ENCODE assay signal across 1 cellular context in the genomic region with DNA sequence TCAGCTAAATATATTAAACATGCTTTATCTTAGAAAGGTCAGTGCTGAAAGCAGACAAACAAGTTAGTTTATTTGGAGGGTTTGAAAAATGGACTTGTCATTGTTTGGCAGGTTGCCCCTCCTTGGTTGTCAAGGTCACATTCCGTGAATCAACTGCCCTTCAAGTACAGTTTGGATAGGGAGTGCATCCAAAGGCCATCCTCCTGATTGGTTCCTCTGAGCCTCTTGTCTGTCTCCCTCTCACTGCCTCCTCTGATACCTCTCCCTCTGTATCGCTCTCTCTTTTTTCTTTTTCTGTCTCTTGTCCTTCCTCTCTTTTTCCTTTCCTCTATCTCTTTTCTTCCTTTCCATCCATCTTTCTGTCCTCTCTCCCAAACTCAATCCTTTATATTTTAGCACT.
TF ChIP-seq lines count a peak whose summit lies in the region.

No MANE protein-coding gene starts in this region.

TF ChIP-seq in HepG2, 621 proteins besides CTCF, POLR2A, EP300 and RAD21 (continues in another document):
- TF ChIP-seq, protein P1, sequence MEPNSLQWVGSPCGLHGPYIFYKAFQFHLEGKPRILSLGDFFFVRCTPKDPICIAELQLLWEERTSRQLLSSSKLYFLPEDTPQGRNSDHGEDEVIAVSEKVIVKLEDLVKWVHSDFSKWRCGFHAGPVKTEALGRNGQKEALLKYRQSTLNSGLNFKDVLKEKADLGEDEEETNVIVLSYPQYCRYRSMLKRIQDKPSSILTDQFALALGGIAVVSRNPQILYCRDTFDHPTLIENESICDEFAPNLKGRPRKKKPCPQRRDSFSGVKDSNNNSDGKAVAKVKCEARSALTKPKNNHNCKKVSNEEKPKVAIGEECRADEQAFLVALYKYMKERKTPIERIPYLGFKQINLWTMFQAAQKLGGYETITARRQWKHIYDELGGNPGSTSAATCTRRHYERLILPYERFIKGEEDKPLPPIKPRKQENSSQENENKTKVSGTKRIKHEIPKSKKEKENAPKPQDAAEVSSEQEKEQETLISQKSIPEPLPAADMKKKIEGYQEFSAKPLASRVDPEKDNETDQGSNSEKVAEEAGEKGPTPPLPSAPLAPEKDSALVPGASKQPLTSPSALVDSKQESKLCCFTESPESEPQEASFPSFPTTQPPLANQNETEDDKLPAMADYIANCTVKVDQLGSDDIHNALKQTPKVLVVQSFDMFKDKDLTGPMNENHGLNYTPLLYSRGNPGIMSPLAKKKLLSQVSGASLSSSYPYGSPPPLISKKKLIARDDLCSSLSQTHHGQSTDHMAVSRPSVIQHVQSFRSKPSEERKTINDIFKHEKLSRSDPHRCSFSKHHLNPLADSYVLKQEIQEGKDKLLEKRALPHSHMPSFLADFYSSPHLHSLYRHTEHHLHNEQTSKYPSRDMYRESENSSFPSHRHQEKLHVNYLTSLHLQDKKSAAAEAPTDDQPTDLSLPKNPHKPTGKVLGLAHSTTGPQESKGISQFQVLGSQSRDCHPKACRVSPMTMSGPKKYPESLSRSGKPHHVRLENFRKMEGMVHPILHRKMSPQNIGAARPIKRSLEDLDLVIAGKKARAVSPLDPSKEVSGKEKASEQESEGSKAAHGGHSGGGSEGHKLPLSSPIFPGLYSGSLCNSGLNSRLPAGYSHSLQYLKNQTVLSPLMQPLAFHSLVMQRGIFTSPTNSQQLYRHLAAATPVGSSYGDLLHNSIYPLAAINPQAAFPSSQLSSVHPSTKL (CRISPR knock-in tag; IDR thresholded peaks at IDR 0.05) = peak; percentile 96
- peak; percentile 72; the same call in 1 of the 2 replicates for TF ChIP-seq NCOA2 (CRISPR knock-in tag; IDR thresholded peaks at IDR 0.05)
- no peak for TF ChIP-seq GTF3A (CRISPR knock-in tag; conservative IDR thresholded peaks at IDR 0.05)
- TF ChIP-seq ZNF317 (CRISPR knock-in tag; IDR thresholded peaks at IDR 0.05) = peak; percentile 38; the same call in 1 of the 2 replicates
- TF ChIP-seq, protein P2, sequence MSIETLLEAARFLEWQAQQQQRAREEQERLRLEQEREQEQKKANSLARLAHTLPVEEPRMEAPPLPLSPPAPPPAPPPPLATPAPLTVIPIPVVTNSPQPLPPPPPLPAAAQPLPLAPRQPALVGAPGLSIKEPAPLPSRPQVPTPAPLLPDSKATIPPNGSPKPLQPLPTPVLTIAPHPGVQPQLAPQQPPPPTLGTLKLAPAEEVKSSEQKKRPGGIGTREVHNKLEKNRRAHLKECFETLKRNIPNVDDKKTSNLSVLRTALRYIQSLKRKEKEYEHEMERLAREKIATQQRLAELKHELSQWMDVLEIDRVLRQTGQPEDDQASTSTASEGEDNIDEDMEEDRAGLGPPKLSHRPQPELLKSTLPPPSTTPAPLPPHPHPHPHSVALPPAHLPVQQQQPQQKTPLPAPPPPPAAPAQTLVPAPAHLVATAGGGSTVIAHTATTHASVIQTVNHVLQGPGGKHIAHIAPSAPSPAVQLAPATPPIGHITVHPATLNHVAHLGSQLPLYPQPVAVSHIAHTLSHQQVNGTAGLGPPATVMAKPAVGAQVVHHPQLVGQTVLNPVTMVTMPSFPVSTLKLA (IDR thresholded peaks at IDR 0.05) = peak; percentile 2; the same call in 1 of the 2 replicates
- TF ChIP-seq CREB1 (IDR thresholded peaks at IDR 0.05) = no peak
- peak; percentile 20; the same call in 1 of the 2 replicates for TF ChIP-seq CREB1 (CRISPR knock-in tag; IDR thresholded peaks at IDR 0.05)
- peak; percentile 62; the same call in 1 of the 2 replicates for TF ChIP-seq REPIN1 (CRISPR knock-in tag; IDR thresholded peaks at IDR 0.05; ENCODE audit: borderline replicate concordance, low read depth)
- TF ChIP-seq HMG20A (CRISPR knock-in tag; IDR thresholded peaks at IDR 0.05; ENCODE audit: borderline replicate concordance) = peak; percentile 68; the same call in 1 of the 2 replicates
- peak; percentile 62; the same call in 1 of the 2 replicates for TF ChIP-seq TARDBP (CRISPR knock-in tag; IDR thresholded peaks at IDR 0.05)
- TF ChIP-seq, protein P3, sequence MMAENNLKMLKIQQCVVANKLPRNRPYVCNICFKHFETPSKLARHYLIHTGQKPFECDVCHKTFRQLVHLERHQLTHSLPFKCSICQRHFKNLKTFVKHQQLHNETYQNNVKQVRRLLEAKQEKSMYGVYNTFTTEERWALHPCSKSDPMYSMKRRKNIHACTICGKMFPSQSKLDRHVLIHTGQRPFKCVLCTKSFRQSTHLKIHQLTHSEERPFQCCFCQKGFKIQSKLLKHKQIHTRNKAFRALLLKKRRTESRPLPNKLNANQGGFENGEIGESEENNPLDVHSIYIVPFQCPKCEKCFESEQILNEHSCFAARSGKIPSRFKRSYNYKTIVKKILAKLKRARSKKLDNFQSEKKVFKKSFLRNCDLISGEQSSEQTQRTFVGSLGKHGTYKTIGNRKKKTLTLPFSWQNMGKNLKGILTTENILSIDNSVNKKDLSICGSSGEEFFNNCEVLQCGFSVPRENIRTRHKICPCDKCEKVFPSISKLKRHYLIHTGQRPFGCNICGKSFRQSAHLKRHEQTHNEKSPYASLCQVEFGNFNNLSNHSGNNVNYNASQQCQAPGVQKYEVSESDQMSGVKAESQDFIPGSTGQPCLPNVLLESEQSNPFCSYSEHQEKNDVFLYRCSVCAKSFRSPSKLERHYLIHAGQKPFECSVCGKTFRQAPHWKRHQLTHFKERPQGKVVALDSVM (CRISPR knock-in tag; IDR thresholded peaks at IDR 0.05) = peak; percentile 78
- TF ChIP-seq, protein P4, sequence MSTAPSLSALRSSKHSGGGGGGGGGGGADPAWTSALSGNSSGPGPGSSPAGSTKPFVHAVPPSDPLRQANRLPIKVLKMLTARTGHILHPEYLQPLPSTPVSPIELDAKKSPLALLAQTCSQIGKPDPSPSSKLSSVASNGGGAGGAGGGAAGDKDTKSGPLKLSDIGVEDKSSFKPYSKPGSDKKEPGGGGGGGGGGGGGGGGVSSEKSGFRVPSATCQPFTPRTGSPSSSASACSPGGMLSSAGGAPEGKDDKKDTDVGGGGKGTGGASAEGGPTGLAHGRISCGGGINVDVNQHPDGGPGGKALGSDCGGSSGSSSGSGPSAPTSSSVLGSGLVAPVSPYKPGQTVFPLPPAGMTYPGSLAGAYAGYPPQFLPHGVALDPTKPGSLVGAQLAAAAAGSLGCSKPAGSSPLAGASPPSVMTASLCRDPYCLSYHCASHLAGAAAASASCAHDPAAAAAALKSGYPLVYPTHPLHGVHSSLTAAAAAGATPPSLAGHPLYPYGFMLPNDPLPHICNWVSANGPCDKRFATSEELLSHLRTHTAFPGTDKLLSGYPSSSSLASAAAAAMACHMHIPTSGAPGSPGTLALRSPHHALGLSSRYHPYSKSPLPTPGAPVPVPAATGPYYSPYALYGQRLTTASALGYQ (CRISPR knock-in tag; IDR thresholded peaks at IDR 0.05) = peak; percentile 65; the same call in 1 of the 2 replicates
- TF ChIP-seq NFIC (IDR thresholded peaks at IDR 0.05; ENCODE audit: low read length) = 0 out of 2 replicates have a peak, but pooled peaks have one; percentile 72
- TF ChIP-seq NKX3-1 (CRISPR knock-in tag; IDR thresholded peaks at IDR 0.05) = peak; percentile 60; the same call in 1 of the 2 replicates
- TF ChIP-seq PPARG (CRISPR knock-in tag; conservative IDR thresholded peaks at IDR 0.05) = peak; percentile 30; the same call in 1 of the 2 replicates
- TF ChIP-seq SOX13 (IDR thresholded peaks at IDR 0.05) = 0 out of 2 replicates have a peak, but pooled peaks have one; percentile 36
- peak in 1 of 2 experiments; percentile 97; a peak in 2 of 4 replicates for TF ChIP-seq SOX13 (CRISPR knock-in tag; conservative IDR thresholded peaks at IDR 0.05 in 1 of 2, IDR thresholded peaks at IDR 0.05 in 1 of 2)
- TF ChIP-seq, protein P5, sequence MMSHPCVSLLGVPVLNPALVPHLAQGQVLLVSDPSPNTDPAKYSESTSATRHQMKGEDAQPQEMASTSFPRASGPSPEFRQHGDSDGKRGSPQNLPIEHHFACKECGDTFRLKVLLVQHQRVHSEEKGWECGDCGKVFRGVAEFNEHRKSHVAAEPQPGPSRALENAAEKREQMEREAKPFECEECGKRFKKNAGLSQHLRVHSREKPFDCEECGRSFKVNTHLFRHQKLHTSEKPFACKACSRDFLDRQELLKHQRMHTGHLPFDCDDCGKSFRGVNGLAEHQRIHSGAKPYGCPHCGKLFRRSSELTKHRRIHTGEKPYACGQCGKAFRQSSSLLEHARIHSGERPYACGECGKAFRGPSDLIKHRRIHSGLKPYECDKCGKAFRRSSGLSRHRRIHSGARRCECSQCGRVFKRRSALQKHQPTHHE (CRISPR knock-in tag; IDR thresholded peaks at IDR 0.05; ENCODE audit: borderline replicate concordance) = peak; percentile 64; the same call in 1 of the 2 replicates
- peak; percentile 65; the same call in 1 of the 2 replicates for TF ChIP-seq NR2F6 (IDR thresholded peaks at IDR 0.05)
- peak; percentile 78; the same call in 1 of the 2 replicates for TF ChIP-seq NR2F6 (CRISPR knock-in tag; IDR thresholded peaks at IDR 0.05)
- TF ChIP-seq ZNF350 (CRISPR knock-in tag; IDR thresholded peaks at IDR 0.05; ENCODE audit: borderline replicate concordance, low read depth) = no peak
- peak; percentile 67; the same call in 1 of the 2 replicates for TF ChIP-seq ZNF292 (CRISPR knock-in tag; IDR thresholded peaks at IDR 0.05; ENCODE audit: borderline replicate concordance, low read depth)
- TF ChIP-seq, protein P6, sequence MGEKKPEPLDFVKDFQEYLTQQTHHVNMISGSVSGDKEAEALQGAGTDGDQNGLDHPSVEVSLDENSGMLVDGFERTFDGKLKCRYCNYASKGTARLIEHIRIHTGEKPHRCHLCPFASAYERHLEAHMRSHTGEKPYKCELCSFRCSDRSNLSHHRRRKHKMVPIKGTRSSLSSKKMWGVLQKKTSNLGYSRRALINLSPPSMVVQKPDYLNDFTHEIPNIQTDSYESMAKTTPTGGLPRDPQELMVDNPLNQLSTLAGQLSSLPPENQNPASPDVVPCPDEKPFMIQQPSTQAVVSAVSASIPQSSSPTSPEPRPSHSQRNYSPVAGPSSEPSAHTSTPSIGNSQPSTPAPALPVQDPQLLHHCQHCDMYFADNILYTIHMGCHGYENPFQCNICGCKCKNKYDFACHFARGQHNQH (CRISPR knock-in tag; IDR thresholded peaks at IDR 0.05) = peak; percentile 56; the same call in 1 of the 2 replicates
- peak; percentile 68 for TF ChIP-seq NFYC (CRISPR knock-in tag; IDR thresholded peaks at IDR 0.05)
- peak; percentile 82 for TF ChIP-seq LCORL (IDR thresholded peaks at IDR 0.05)
- TF ChIP-seq LCORL (CRISPR knock-in tag; IDR thresholded peaks at IDR 0.05) = peak; percentile 87
- TF ChIP-seq NR2F2 (IDR thresholded peaks at IDR 0.05; ENCODE audit: borderline replicate concordance, low read depth) = peak; percentile 59; the same call in 1 of the 2 replicates
- peak; percentile 33 for TF ChIP-seq ASH2L (IDR thresholded peaks at IDR 0.05; ENCODE audit: insufficient read length, low read depth, low read length)
- no peak for TF ChIP-seq FOXA1 (IDR thresholded peaks at IDR 0.05)
- 0 out of 2 replicates have a peak, but pooled peaks have one; percentile 63 for TF ChIP-seq FOXA1 (CRISPR knock-in tag; IDR thresholded peaks at IDR 0.05)
- TF ChIP-seq SOX6 (IDR thresholded peaks at IDR 0.05) = no peak
- peak; percentile 98 for TF ChIP-seq SOX6 (CRISPR knock-in tag; IDR thresholded peaks at IDR 0.05)
- TF ChIP-seq, protein P7, sequence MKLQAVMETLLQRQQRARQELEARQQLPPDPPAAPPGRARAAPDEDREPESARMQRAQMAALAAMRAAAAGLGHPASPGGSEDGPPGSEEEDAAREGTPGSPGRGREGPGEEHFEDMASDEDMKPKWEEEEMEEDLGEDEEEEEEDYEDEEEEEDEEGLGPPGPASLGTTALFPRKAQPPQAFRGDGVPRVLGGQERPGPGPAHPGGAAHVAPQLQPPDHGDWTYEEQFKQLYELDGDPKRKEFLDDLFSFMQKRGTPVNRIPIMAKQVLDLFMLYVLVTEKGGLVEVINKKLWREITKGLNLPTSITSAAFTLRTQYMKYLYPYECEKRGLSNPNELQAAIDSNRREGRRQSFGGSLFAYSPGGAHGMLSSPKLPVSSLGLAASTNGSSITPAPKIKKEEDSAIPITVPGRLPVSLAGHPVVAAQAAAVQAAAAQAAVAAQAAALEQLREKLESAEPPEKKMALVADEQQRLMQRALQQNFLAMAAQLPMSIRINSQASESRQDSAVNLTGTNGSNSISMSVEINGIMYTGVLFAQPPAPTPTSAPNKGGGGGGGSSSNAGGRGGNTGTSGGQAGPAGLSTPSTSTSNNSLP (IDR thresholded peaks at IDR 0.05; ENCODE audit: low read depth, low read length) = 0 out of 2 replicates have a peak, but pooled peaks have one; percentile 46
- TF ChIP-seq PTBP1 (IDR thresholded peaks at IDR 0.05; ENCODE audit: low read depth, low read length, poor library complexity, severe bottlenecking) = no peak
- TF ChIP-seq, protein P8, sequence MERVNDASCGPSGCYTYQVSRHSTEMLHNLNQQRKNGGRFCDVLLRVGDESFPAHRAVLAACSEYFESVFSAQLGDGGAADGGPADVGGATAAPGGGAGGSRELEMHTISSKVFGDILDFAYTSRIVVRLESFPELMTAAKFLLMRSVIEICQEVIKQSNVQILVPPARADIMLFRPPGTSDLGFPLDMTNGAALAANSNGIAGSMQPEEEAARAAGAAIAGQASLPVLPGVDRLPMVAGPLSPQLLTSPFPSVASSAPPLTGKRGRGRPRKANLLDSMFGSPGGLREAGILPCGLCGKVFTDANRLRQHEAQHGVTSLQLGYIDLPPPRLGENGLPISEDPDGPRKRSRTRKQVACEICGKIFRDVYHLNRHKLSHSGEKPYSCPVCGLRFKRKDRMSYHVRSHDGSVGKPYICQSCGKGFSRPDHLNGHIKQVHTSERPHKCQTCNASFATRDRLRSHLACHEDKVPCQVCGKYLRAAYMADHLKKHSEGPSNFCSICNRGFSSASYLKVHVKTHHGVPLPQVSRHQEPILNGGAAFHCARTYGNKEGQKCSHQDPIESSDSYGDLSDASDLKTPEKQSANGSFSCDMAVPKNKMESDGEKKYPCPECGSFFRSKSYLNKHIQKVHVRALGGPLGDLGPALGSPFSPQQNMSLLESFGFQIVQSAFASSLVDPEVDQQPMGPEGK (CRISPR knock-in tag; IDR thresholded peaks at IDR 0.05) = peak; percentile 54; the same call in 1 of the 2 replicates
- TF ChIP-seq, protein P9, sequence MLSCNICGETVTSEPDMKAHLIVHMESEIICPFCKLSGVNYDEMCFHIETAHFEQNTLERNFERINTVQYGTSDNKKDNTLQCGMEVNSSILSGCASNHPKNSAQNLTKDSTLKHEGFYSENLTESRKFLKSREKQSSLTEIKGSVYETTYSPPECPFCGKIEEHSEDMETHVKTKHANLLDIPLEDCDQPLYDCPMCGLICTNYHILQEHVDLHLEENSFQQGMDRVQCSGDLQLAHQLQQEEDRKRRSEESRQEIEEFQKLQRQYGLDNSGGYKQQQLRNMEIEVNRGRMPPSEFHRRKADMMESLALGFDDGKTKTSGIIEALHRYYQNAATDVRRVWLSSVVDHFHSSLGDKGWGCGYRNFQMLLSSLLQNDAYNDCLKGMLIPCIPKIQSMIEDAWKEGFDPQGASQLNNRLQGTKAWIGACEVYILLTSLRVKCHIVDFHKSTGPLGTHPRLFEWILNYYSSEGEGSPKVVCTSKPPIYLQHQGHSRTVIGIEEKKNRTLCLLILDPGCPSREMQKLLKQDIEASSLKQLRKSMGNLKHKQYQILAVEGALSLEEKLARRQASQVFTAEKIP (CRISPR knock-in tag; IDR thresholded peaks at IDR 0.05; ENCODE audit: borderline replicate concordance) = no peak
- peak; percentile 38; the same call in 1 of the 2 replicates for TF ChIP-seq TCF7 (IDR thresholded peaks at IDR 0.05; ENCODE audit: low read depth)
- TF ChIP-seq ZNF441 (CRISPR knock-in tag; IDR thresholded peaks at IDR 0.05; ENCODE audit: borderline replicate concordance) = no peak
